In the genomic region with DNA sequence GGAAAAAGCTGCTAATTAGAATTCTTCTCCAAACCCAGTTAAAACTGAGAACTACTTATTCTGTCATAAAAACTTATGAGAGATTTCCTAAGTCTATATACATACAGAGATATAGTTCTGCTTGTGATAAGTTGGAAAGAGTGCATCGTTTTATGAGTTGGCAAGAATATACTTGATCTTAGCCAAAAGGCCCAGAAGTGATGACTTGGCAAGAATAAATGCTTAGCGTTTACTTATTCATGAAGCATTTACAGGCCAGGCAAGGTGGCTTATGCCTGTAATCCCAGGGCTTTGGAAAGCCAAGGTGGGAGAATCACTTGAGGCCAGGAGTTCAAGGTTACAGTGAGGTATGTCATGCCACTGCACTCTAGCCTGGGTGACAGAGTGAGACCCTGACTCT, we compare ENCODE assay signal across 25 cellular contexts.
A peak's percentile ranks its signal among the peaks of the same experiment; 100 is the strongest.
DNase-seq lines count a peak whose midpoint lies in the region; ATAC-seq and TF ChIP-seq lines count a peak whose summit lies in the region.
"Had no signal": no experiment of that assay in that cellular context is flagged by ENCODE, and none has a peak within 500 bp of the region (broad histone marks: within the 10 kb centered on the region; RNA-seq: fewer than 3 reads in every experiment).

No MANE protein-coding gene starts in this region.

- H3K27ac Mint-ChIP-seq in chondrocyte (ENCODE audit: unreplicated experiment), result peak overlapping the region; percentile 22
- no peak overlapping the region for H3K27ac Mint-ChIP-seq in stimulated activated naive CD8-positive, alpha-beta T cell treated with anti-CD3 and anti-CD28 coated beads, Interleukin-15, amount 100 ng/mL, for 72 hours
- H3K27ac Mint-ChIP-seq in activated CD8-positive, alpha-beta T cell treated with anti-CD3 and anti-CD28 coated beads for 36 hours, result no peak overlapping the region
- H3K27ac Mint-ChIP-seq: activated T-cell treated with anti-CD3 and anti-CD28 coated beads, Interleukin-2, amount 50 U/mL, for 24 hours; progenitor cell of endocrine pancreas; stimulated activated naive B cell treated with anti-CD40 and anti-IgM and Interleukin-4, amounts not matched to agents 10 μg/mL and 1 μg/mL and 100 μg/mL, for 72 hours had no signal

- peaks cover 7% of the 10 kb centered on the region for H3K4me1 Mint-ChIP-seq in chondrocyte (ENCODE audit: low read depth)
- H3K4me1 Mint-ChIP-seq in stimulated activated naive CD8-positive, alpha-beta T cell treated with anti-CD3 and anti-CD28 coated beads, Interleukin-15, amount 100 ng/mL, for 72 hours, result no peaks in the 10 kb centered on the region
- no peaks in the 10 kb centered on the region for H3K4me1 Mint-ChIP-seq in activated CD8-positive, alpha-beta T cell treated with anti-CD3 and anti-CD28 coated beads for 36 hours (ENCODE audit: low read depth)
- H3K4me1 Mint-ChIP-seq: stimulated activated naive B cell treated with anti-CD40 and anti-IgM and Interleukin-4, amounts not matched to agents 10 μg/mL and 1 μg/mL and 100 μg/mL, for 72 hours had no signal

- CTCF ChIA-PET in activated CD8-positive, alpha-beta T cell treated with anti-CD3 and anti-CD28 coated beads for 36 hours (lab: Charles Lee), result no interaction called here

- TF ChIP-seq CTCF in chondrocyte (IDR thresholded peaks at IDR 0.05) (no peak), fibroblast of villous mesenchyme (IDR thresholded peaks at IDR 0.05; ENCODE audit: insufficient read depth, low read depth, low read length) (no peak)
- no peak for TF ChIP-seq CTCF in activated CD8-positive, alpha-beta T cell treated with anti-CD3 and anti-CD28 coated beads for 36 hours (IDR thresholded peaks at IDR 0.05)

- intact Hi-C loops in activated CD8-positive, alpha-beta T cell treated with anti-CD3 and anti-CD28 coated beads for 36 hours (cut with micrococcal nuclease), result no loop called here

- H3K9me3 Mint-ChIP-seq in chondrocyte (ENCODE audit: low read depth), result no peaks in the 10 kb centered on the region
- no peaks in the 10 kb centered on the region for H3K9me3 Mint-ChIP-seq in stimulated activated naive CD8-positive, alpha-beta T cell treated with anti-CD3 and anti-CD28 coated beads, Interleukin-15, amount 100 ng/mL, for 72 hours
- no peaks in the 10 kb centered on the region for H3K9me3 Mint-ChIP-seq in activated CD8-positive, alpha-beta T cell treated with anti-CD3 and anti-CD28 coated beads for 36 hours
- H3K9me3 Mint-ChIP-seq: activated T-cell treated with anti-CD3 and anti-CD28 coated beads, Interleukin-2, amount 50 U/mL, for 24 hours had no signal

- H3K4me3 Mint-ChIP-seq in chondrocyte (ENCODE audit: unreplicated experiment), result no peak overlapping the region
- no peak overlapping the region for H3K4me3 Mint-ChIP-seq in stimulated activated naive CD8-positive, alpha-beta T cell treated with anti-CD3 and anti-CD28 coated beads, Interleukin-15, amount 100 ng/mL, for 72 hours
- H3K4me3 Mint-ChIP-seq in activated CD8-positive, alpha-beta T cell treated with anti-CD3 and anti-CD28 coated beads for 36 hours, result no peak overlapping the region
- H3K4me3 Mint-ChIP-seq: activated T-cell treated with anti-CD3 and anti-CD28 coated beads, Interleukin-2, amount 50 U/mL, for 24 hours; stimulated activated naive B cell treated with anti-CD40 and anti-IgM and Interleukin-4, amounts not matched to agents 10 μg/mL and 1 μg/mL and 100 μg/mL, for 72 hours had no signal

- DNase-seq in EH (ENCODE audit: low read depth) (peak; percentile 50), RPMI8226 (peak; percentile 11), chondrocyte (ENCODE audit: low spot score) (no peak), fibroblast of villous mesenchyme (ENCODE audit: low read depth) (peak; percentile 86), NCI-H526 (lab: John Stamatoyannopoulos, UW) (no peak), UCSD-AML1 (lab: John Stamatoyannopoulos, UW; ENCODE audit: unreplicated experiment) (no peak)
- DNase-seq in stimulated activated naive CD8-positive, alpha-beta T cell treated with anti-CD3 and anti-CD28 coated beads, Interleukin-15, amount 100 ng/mL, for 72 hours, result no peak
- DNase-seq in activated CD8-positive, alpha-beta T cell treated with anti-CD3 and anti-CD28 coated beads for 36 hours, result no peak
- DNase-seq: activated CD4-positive, alpha-beta T cell treated with anti-CD3 and anti-CD28 coated beads for 48 hours; activated gamma-delta T cell treated with Interleukin-2 at 50 U/mL for 16 hours; activated T-cell treated with anti-CD3 and anti-CD28 coated beads, Interleukin-2, amount 50 U/mL, for 24 hours; Caco-2; effector CD8-positive, alpha-beta T cell; Kasumi-1; left lung; mesendoderm; NCI-H187; NCI-H526 treated with DMSO at 0.1 percent for 48 hours; sigmoid colon; SJCRH30; stimulated activated CD4-positive, alpha-beta T cell treated with anti-CD3 and anti-CD28 coated beads, Interleukin-15, amount 100 ng/mL, for 24 hours; stimulated activated naive B cell treated with anti-CD40 and anti-IgM and Interleukin-4, amounts not matched to agents 10 μg/mL and 1 μg/mL and 100 μg/mL, for 72 hours; upper lobe of right lung had no signal

- H3K27me3 Mint-ChIP-seq in chondrocyte (ENCODE audit: low read depth), result no peaks in the 10 kb centered on the region
- H3K27me3 Mint-ChIP-seq in stimulated activated naive CD8-positive, alpha-beta T cell treated with anti-CD3 and anti-CD28 coated beads, Interleukin-15, amount 100 ng/mL, for 72 hours, result no peaks in the 10 kb centered on the region
- H3K27me3 Mint-ChIP-seq in activated CD8-positive, alpha-beta T cell treated with anti-CD3 and anti-CD28 coated beads for 36 hours, result no peaks in the 10 kb centered on the region
- H3K27me3 Mint-ChIP-seq: activated T-cell treated with anti-CD3 and anti-CD28 coated beads, Interleukin-2, amount 50 U/mL, for 24 hours; stimulated activated naive B cell treated with anti-CD40 and anti-IgM and Interleukin-4, amounts not matched to agents 10 μg/mL and 1 μg/mL and 100 μg/mL, for 72 hours had no signal

- H3K36me3 Mint-ChIP-seq in chondrocyte (ENCODE audit: low read depth), result peaks cover 14% of the 10 kb centered on the region
- H3K36me3 Mint-ChIP-seq in activated CD8-positive, alpha-beta T cell treated with anti-CD3 and anti-CD28 coated beads for 36 hours (ENCODE audit: low read depth), result no peaks in the 10 kb centered on the region

- no peak for ATAC-seq in stimulated activated naive CD8-positive, alpha-beta T cell treated with anti-CD3 and anti-CD28 coated beads, Interleukin-15, amount 100 ng/mL, for 72 hours
- ATAC-seq in activated CD8-positive, alpha-beta T cell treated with anti-CD3 and anti-CD28 coated beads for 36 hours, result no peak
- ATAC-seq: left lung; stimulated activated naive B cell treated with anti-CD40 and anti-IgM and Interleukin-4, amounts not matched to agents 10 μg/mL and 1 μg/mL and 100 μg/mL, for 72 hours; upper lobe of right lung had no signal

- POLR2A ChIA-PET in activated CD8-positive, alpha-beta T cell treated with anti-CD3 and anti-CD28 coated beads for 36 hours (lab: Charles Lee), result no interaction called here

- no peak overlapping the region for H3K4me3 ChIP-seq in fibroblast of villous mesenchyme (ENCODE audit: low read depth, low read length)
- H3K4me3 ChIP-seq: left lung, sigmoid colon, SJCRH30, suprapubic skin, upper lobe of right lung had no signal

Comparison
In these comparisons a context has a peak if more than half of its experiments do, and no peak if none do; other contexts are left out.
1. DNase-seq: peak in EH (single experiment), RPMI8226 (single experiment) and fibroblast of villous mesenchyme (single experiment); none in chondrocyte (single experiment), NCI-H526 (0 of 2), stimulated activated naive CD8-positive, alpha-beta T cell treated with anti-CD3 and anti-CD28 coated beads, Interleukin-15, amount 100 ng/mL, for 72 hours (0 of 2), activated CD8-positive, alpha-beta T cell treated with anti-CD3 and anti-CD28 coated beads for 36 hours (single experiment) and UCSD-AML1 (single experiment).